In genomic region chr4:80462537-80463207, GRCh38 we compare ENCODE assay signal across 10 cellular contexts.
DNase-seq lines count a peak whose midpoint lies in the region; ATAC-seq and TF ChIP-seq lines count a peak whose summit lies in the region.
"Had no signal": no experiment of that assay in that cellular context is flagged by ENCODE, and none has a peak within 500 bp of the region (broad histone marks: within the 10 kb centered on the region; RNA-seq: fewer than 3 reads in every experiment).

No MANE protein-coding gene starts in this region.

- H3K4me2 ChIP-seq in DOHH2 (ENCODE audit: low read length), result peak overlapping the region; percentile 18; the same call in 1 of the 2 replicates

- H3K27ac ChIP-seq in DOHH2 (ENCODE audit: low read depth, low read length), result no peak overlapping the region

- H3K9me3 ChIP-seq in DOHH2 (ENCODE audit: control insufficient read depth, insufficient read depth, low read length), result peaks cover 7% of the 10 kb centered on the region; the same call in 1 of the 2 replicates

- no peaks in the 10 kb centered on the region for H3K9me3 Mint-ChIP-seq in immature natural killer cell

- no peaks in the 10 kb centered on the region for H3K36me3 Mint-ChIP-seq in immature natural killer cell
- H3K36me3 Mint-ChIP-seq: type B pancreatic cell had no signal

- ATAC-seq in GM21447 (IDR thresholded peaks at IDR 0.05; ENCODE audit: unreplicated experiment), result peak; percentile 50
- no peak for ATAC-seq in GM21528 (IDR thresholded peaks at IDR 0.05; ENCODE audit: low FRiP score, unreplicated experiment)

- peak overlapping the region; percentile 68 to 91 (median 78) for H3K4me3 Mint-ChIP-seq in immature natural killer cell

- H3K27me3 Mint-ChIP-seq in immature natural killer cell (ENCODE audit: low read depth in 3 of 3), result peaks cover 0 to 3% (median 0%) of the 10 kb centered on the region in 3 donors
- H3K27me3 Mint-ChIP-seq: type B pancreatic cell had no signal

- H3K79me2 ChIP-seq in DOHH2 (ENCODE audit: control insufficient read depth, low read length), result no peaks in the 10 kb centered on the region

- no peaks in the 10 kb centered on the region for H3K27me3 ChIP-seq in DOHH2 (ENCODE audit: control insufficient read depth, low read length)

- no peaks in the 10 kb centered on the region for H4K20me1 ChIP-seq in DOHH2 (ENCODE audit: control insufficient read depth, insufficient read depth, low read depth, low read length)

- peaks cover 8 to 18% of the 10 kb centered on the region in 2 donors for H3K4me1 Mint-ChIP-seq in immature natural killer cell

- H3K9me2 ChIP-seq in DOHH2 (replicated peaks; ENCODE audit: control insufficient read depth, low read length), result no peaks in the 10 kb centered on the region

- no peak overlapping the region for H3K4me3 ChIP-seq in DOHH2 (ENCODE audit: low read length)

- H3K27ac Mint-ChIP-seq in immature natural killer cell, result peak overlapping the region; percentile 62 to 90 (median 78)

- DNase-seq in NOMO-1 (lab: John Stamatoyannopoulos, UW; ENCODE audit: unreplicated experiment in 2 of 2) (peak; percentile 58 to 74), immature natural killer cell (peak; percentile 24 to 29 (median 29)), LoVo (ENCODE audit: low spot score) (no peak), hypothalamus (lab: John Stamatoyannopoulos, UW) (no peak)
- DNase-seq in stimulated activated CD4-positive, alpha-beta T cell treated with anti-CD3 and anti-CD28 coated beads, Interleukin-2, amount 100 ng/mL, for 24 hours, result no peak
- DNase-seq: Kasumi-1 had no signal

- H3K36me3 ChIP-seq in DOHH2 (ENCODE audit: control insufficient read depth, low read length), result no peaks in the 10 kb centered on the region

- H3K4me1 ChIP-seq in DOHH2 (ENCODE audit: control insufficient read depth, low read length), result peaks cover 14% of the 10 kb centered on the region

- TF ChIP-seq CTCF in DOHH2 (IDR thresholded peaks at IDR 0.05; ENCODE audit: low read depth, low read length, poor library complexity, severe bottlenecking), result no peak

- no peaks in the 10 kb centered on the region for H3F3A ChIP-seq in DOHH2 (ENCODE audit: control insufficient read depth, insufficient read depth)

Comparison
In these comparisons a context has a peak if more than half of its experiments do, and no peak if none do; other contexts are left out.
1. DNase-seq: peak in NOMO-1 (2 of 2) and immature natural killer cell (3 of 3); none in stimulated activated CD4-positive, alpha-beta T cell treated with anti-CD3 and anti-CD28 coated beads, Interleukin-2, amount 100 ng/mL, for 24 hours (0 of 2), LoVo (single experiment) and hypothalamus (0 of 51).